16 cellular contexts compared by ENCODE assay signal in genomic region chr11:11992813-11993212, GRCh38. TPM values are rescaled to one million over a fixed set of nuclear protein-coding genes. Genes with fewer than 3 reads are reported as not detected.
DNase-seq lines count a peak whose midpoint lies in the region; ATAC-seq, FAIRE-seq and TF ChIP-seq lines count a peak whose summit lies in the region.
"Had no signal": no experiment of that assay in that cellular context is flagged by ENCODE, and none has a peak within 500 bp of the region (broad histone marks: within the 10 kb centered on the region; RNA-seq: fewer than 3 reads in every experiment).

No MANE protein-coding gene starts in this region.

- H2AFZ ChIP-seq in HepG2 (ENCODE audit: low read length) = no peak overlapping the region
- H2AFZ ChIP-seq in keratinocyte (ENCODE audit: control insufficient read depth, low read length) = no peak overlapping the region

- BruUV-seq in HepG2 (replicated peaks; lab: Mats Ljungman, UMichigan) = no TSS peak

- TF ChIP-seq POLR2A in HepG2 (IDR thresholded peaks at IDR 0.05; ENCODE audit: insufficient read depth in 1 of 2, low read depth in 2 of 2, low read length in 2 of 2) = no peak
- no peak for TF ChIP-seq POLR2A in right lobe of liver (IDR thresholded peaks at IDR 0.05)

- H3K4me1 ChIP-seq in HepG2 (ENCODE audit: insufficient read depth, low read length) = peaks cover 36% of the 10 kb centered on the region
- peaks cover 0 to 22% (median 4%) of the 10 kb centered on the region in 4 donors for H3K4me1 ChIP-seq in right lobe of liver
- peaks cover 84% of the 10 kb centered on the region for H3K4me1 ChIP-seq in keratinocyte (ENCODE audit: control insufficient read depth, extremely low read depth, insufficient read depth, low read length)

- H3K79me2 ChIP-seq in HepG2 (ENCODE audit: insufficient read depth, low read length) (no peaks in the 10 kb centered on the region), keratinocyte (ENCODE audit: control insufficient read depth, insufficient read depth, low read length) (peaks cover 53% of the 10 kb centered on the region)

- peaks cover 2% of the 10 kb centered on the region for H3K9me1 ChIP-seq in keratinocyte (ENCODE audit: control insufficient read depth, extremely low read depth, insufficient read depth, low read length)

- H3K4me2 ChIP-seq in HepG2 (ENCODE audit: low read depth, low read length) (no peak overlapping the region), keratinocyte (ENCODE audit: control insufficient read depth, extremely low read depth, insufficient read depth, low read depth, low read length) (peak overlapping the region; percentile 7)

- H3K27me3 ChIP-seq in HepG2 (ENCODE audit: control insufficient read depth in 1 of 2, insufficient read depth in 2 of 2, low read length in 2 of 2) = peaks cover 0 to 27% of the 10 kb centered on the region in 2 experiments; a peak in 4 of 5 replicates
- no peaks in the 10 kb centered on the region for H3K27me3 ChIP-seq in right lobe of liver
- H3K27me3 ChIP-seq in keratinocyte (ENCODE audit: control insufficient read depth, extremely low read depth, insufficient read depth, low read length) = no peaks in the 10 kb centered on the region
- H3K27me3 ChIP-seq: SJSA1 had no signal

- POLR2A ChIA-PET in HepG2 (lab: Yijun Ruan, JAX) = no interaction called here

- no peak overlapping the region for H3K9ac ChIP-seq in HepG2 (ENCODE audit: insufficient read depth, low read depth, low read length)
- H3K9ac ChIP-seq in keratinocyte (ENCODE audit: control insufficient read depth, extremely low read depth, insufficient read depth, low read length) = no peak overlapping the region

- no peaks in the 10 kb centered on the region for H3K36me3 ChIP-seq in HepG2 (replicated peaks in 1 of 2; ENCODE audit: control insufficient read depth in 1 of 2, insufficient read depth in 2 of 2, low read length in 2 of 2)
- H3K36me3 ChIP-seq in right lobe of liver = no peaks in the 10 kb centered on the region
- peaks cover 5 to 50% of the 10 kb centered on the region in 2 experiments for H3K36me3 ChIP-seq in keratinocyte (ENCODE audit: control insufficient read depth in 2 of 2, extremely low read depth in 1 of 2, insufficient read depth in 2 of 2, low read length in 2 of 2)

- H4K20me1 ChIP-seq in HepG2 (ENCODE audit: insufficient read depth, low read length) (no peaks in the 10 kb centered on the region), keratinocyte (ENCODE audit: control insufficient read depth, extremely low read depth, insufficient read depth, low read length) (no peaks in the 10 kb centered on the region)

- no peak for TF ChIP-seq CTCF in HepG2 (CRISPR knock-in tag; IDR thresholded peaks at IDR 0.05)
- TF ChIP-seq CTCF in right lobe of liver (IDR thresholded peaks at IDR 0.05) = no peak
- no peak for TF ChIP-seq CTCF in keratinocyte (optimal IDR thresholded peaks at IDR 0.05 in 1 of 3, IDR thresholded peaks at IDR 0.05 in 1 of 3, conservative IDR thresholded peaks at IDR 0.05 in 1 of 3; ENCODE audit: extremely low read depth in 1 of 3, insufficient read depth in 2 of 3, low read length in 3 of 3)

- no peak for ATAC-seq in HepG2
- no peak for ATAC-seq in right lobe of liver
- no peak for ATAC-seq in HG03457 (IDR thresholded peaks at IDR 0.05; ENCODE audit: unreplicated experiment)

- H3K9me3 ChIP-seq in HepG2 (ENCODE audit: low read length) (no peaks in the 10 kb centered on the region), right lobe of liver (no peaks in the 10 kb centered on the region), keratinocyte (ENCODE audit: control insufficient read depth, low read depth, low read length) (no peaks in the 10 kb centered on the region)
- H3K9me3 ChIP-seq: SJSA1 had no signal

- intact Hi-C loops in HepG2 (cut with micrococcal nuclease; ENCODE audit: unreplicated experiment) (loop anchor here (2.0 kb wide), 1 partner anchor 52 kb away; no protein-coding TSS in a partner anchor), right lobe of liver (cut with DNase I) (no loop called here)

- in situ Hi-C loops in HepG2 (cut with HindIII; ENCODE audit: extremely low pct_ligation_motif_present, low pct_unique_long_range_greater_than_20kb) = no loop called here

- H3K4me3 ChIP-seq in HepG2 (replicated peaks in 1 of 3; ENCODE audit: insufficient read depth in 1 of 3, low read depth in 2 of 3, low read length in 3 of 3) = no peak overlapping the region
- H3K4me3 ChIP-seq in right lobe of liver = no peak overlapping the region
- H3K4me3 ChIP-seq in keratinocyte (ENCODE audit: control insufficient read depth in 2 of 3, extremely low read depth in 1 of 3, insufficient read depth in 2 of 3, low read depth in 1 of 3, low read length in 3 of 3) = no peak overlapping the region
- H3K4me3 ChIP-seq: SJSA1 had no signal

- FAIRE-seq in HepG2 (lab: Jason Lieb, UNC) (no peak), keratinocyte (lab: Jason Lieb, UNC) (no peak)
- FAIRE-seq: GM19239 had no signal

- WGBS in HepG2 (ENCODE audit: low lambda C conversion rate) = 0% methylated on average over 2 of the region's 2 CpGs
- WGBS in right lobe of liver (ENCODE audit: insufficient coverage, low coverage, low lambda C conversion rate, missing lambda C conversion rate) = 30% methylated on average over 2 of the region's 2 CpGs

- no peak for TF ChIP-seq RAD21 in HepG2 (CRISPR knock-in tag; IDR thresholded peaks at IDR 0.05)

- H3K27ac ChIP-seq in HepG2 (ENCODE audit: extremely low read length, insufficient read depth, low read length) = no peak overlapping the region
- no peak overlapping the region for H3K27ac ChIP-seq in right lobe of liver
- H3K27ac ChIP-seq in caudate nucleus (ENCODE audit: low read depth, low read length) = peak overlapping the region; percentile 62
- H3K27ac ChIP-seq in keratinocyte (ENCODE audit: control insufficient read depth, insufficient read depth, low read length) = peak overlapping the region; percentile 29

- CTCF ChIA-PET in HepG2 (lab: Yijun Ruan, JAX; ENCODE audit: low intra/inter-chr PET ratio, low total read pairs) = no interaction called here

- TF ChIP-seq EP300 in HepG2 (IDR thresholded peaks at IDR 0.05; ENCODE audit: low read depth in 2 of 2, low read length in 2 of 2) = no peak
- TF ChIP-seq EP300 in HepG2 (CRISPR knock-in tag; IDR thresholded peaks at IDR 0.05; ENCODE audit: borderline replicate concordance) = no peak

- dilution Hi-C loops in keratinocyte (cut with MboI; ENCODE audit: extremely low pct_ligation_motif_present, low sequenced_read_pairs) = no loop called here

- DNase-seq in HepG2 (ENCODE audit: low spot score) (no peak), right lobe of liver (no peak), caudate nucleus (lab: John Stamatoyannopoulos, UW) (peak in 3 of 61 donors; percentile 11 to 63 (median 22)), keratinocyte (ENCODE audit: low read depth, low spot score) (no peak), MV-4-11 (lab: John Stamatoyannopoulos, UW) (no peak), AG20443 (ENCODE audit: low spot score) (no peak)
- DNase-seq: ACHN; H7; NCI-H1417 treated with DMSO at 0.1 percent for 48 hours; NCI-H1930; NK-92 treated with Interleukin-12 subunit alpha and Interleukin-12 subunit beta, amount 100 ng/mL, for 24 hours; RPMI8226 had no signal

RNA-seq across cellular contexts. Expression of gene DKK3, which starts 15.6 kb away (rescaled TPM):
- total RNA-seq in HepG2 (2016; rRNA removed; fragmentation: Illumina TruSeq; extraction: Trizol) (0.09 TPM in 1 of 2 replicates, not detected in the other), right lobe of liver (10 to 100 TPM in 2 of 6 experiments, 1 to 10 TPM in 4; 3.0 to 16.9 (median 5.5) TPM)
- total RNA-seq in HepG2 (2016; cell fraction: cytosol; rRNA removed; fragmentation: Illumina TruSeq; extraction: Trizol; ENCODE audit: low read depth) = not detected in 2 replicates
- not detected in 2 replicates for total RNA-seq in HepG2 (2016; cell fraction: insoluble cytoplasmic fraction; rRNA removed; fragmentation: Illumina TruSeq; extraction: Trizol)
- 0.09 TPM in 1 of 2 replicates, not detected in the other for total RNA-seq in HepG2 (2016; cell fraction: membrane; rRNA removed; fragmentation: Illumina TruSeq; extraction: Trizol)
- not detected in 2 replicates for total RNA-seq in HepG2 (2016; cell fraction: nucleus; rRNA removed; fragmentation: Illumina TruSeq; extraction: Trizol)
- polyA plus RNA-seq in HepG2 (2011; rRNA removed) (0.20 and 0.67 TPM in 2 replicates), keratinocyte (712 to 984 TPM (median 777 TPM) in 3 replicates)
- polyA plus RNA-seq in HepG2 (2011; cell fraction: cytosol; rRNA removed) = 0.12 and 0.29 TPM in 2 replicates
- polyA plus RNA-seq in HepG2 (2011; cell fraction: nucleus; rRNA removed) = 0.09 and 0.55 TPM in 2 replicates
- polyA plus RNA-seq in HepG2 (2012) = 0.08 TPM in 1 of 2 replicates, not detected in the other
- polyA plus RNA-seq in HepG2 (2016; cell fraction: cytosol; fragmentation: Illumina TruSeq; extraction: Trizol; ENCODE audit: low read depth) = not detected in 2 replicates
- not detected in 2 replicates for polyA plus RNA-seq in HepG2 (2016; cell fraction: insoluble cytoplasmic fraction; fragmentation: Illumina TruSeq; extraction: Trizol; ENCODE audit: low read depth)
- polyA plus RNA-seq in HepG2 (2016; cell fraction: membrane; fragmentation: Illumina TruSeq; extraction: Trizol; ENCODE audit: low read depth) = 0.15 TPM in 1 of 2 replicates, not detected in the other
- not detected in 2 replicates for polyA plus RNA-seq in HepG2 (2016; cell fraction: nucleus; fragmentation: Illumina TruSeq; extraction: Trizol; ENCODE audit: insufficient read depth, low read depth)
- 0.18 and 0.35 TPM in 2 replicates for polyA minus RNA-seq in HepG2 (2011; rRNA and poly(A)+ RNA removed; ENCODE audit: low replicate concordance)
- not detected in 2 replicates for polyA minus RNA-seq in HepG2 (2011; cell fraction: cytosol; rRNA and poly(A)+ RNA removed)
- not detected in 2 replicates for polyA minus RNA-seq in HepG2 (2011; cell fraction: nucleus; rRNA and poly(A)+ RNA removed)
- 449 TPM for polyA plus RNA-seq in keratinocyte (2011; ENCODE audit: low read depth)
- polyA plus RNA-seq in keratinocyte (2011; cell fraction: cytosol; rRNA removed) = 673 and 675 TPM in 2 replicates
- 1,006 and 1,193 TPM in 2 replicates for polyA plus RNA-seq in keratinocyte (2011; cell fraction: nucleus; rRNA removed)
- polyA plus RNA-seq in keratinocyte (2012; ENCODE audit: low replicate concordance) = 451 and 482 TPM in 2 replicates
- 466 to 661 TPM (median 564 TPM) in 3 replicates for polyA minus RNA-seq in keratinocyte
- polyA minus RNA-seq in keratinocyte (2011; cell fraction: cytosol; rRNA and poly(A)+ RNA removed) = 657 TPM
- 427 and 766 TPM in 2 replicates for polyA minus RNA-seq in keratinocyte (2011; cell fraction: nucleus; rRNA and poly(A)+ RNA removed)
- total RNA-seq: OCI-LY7 had no signal

Comparison
In these comparisons a context has a peak if more than half of its experiments do, and no peak if none do; other contexts are left out.
1. H3K27ac ChIP-seq: peak in caudate nucleus (single experiment) and keratinocyte (single experiment); none in HepG2 (single experiment) and right lobe of liver (0 of 3).